In the genomic region with DNA sequence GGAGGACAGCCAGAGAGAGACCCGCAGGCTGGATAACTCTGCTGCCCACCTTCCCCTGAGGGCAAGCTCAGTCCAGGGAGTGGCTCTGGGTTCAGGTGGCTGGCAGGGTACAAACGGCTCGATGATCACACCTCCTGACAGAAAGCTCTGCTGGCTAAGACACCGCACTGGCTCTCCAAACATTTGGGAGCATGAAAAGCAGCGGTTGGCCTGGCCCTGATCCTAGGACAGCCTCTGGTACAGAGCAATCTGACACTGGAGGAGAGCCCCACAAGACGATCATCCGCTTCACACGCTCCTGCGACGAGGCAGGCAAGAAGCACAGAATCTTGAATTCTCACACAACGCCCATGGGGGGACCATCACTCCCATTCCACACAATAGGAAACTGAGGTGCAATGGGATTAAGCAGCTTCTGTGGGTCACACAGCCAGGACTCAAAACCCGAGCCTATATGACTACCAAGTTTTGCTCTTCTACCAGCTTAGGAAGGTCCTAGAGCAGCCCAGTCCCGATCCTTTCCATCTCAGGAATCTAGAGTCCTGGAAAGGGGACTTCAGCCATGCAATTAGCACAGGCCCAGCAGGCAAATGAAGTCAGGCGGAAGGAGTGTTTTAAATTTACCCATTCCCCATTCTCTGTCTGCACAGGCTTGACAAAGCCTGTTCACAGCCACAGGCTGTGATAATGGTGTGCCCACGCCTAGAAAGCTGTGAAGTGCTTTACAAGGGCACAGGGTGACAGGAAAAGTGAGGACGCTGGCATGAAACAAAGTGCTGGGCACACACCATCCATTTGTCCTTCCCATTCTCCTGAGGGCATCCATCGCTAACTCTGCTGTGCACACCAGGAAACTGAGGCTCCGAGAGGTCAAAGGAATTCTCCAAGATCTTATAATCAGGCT, we compare ENCODE assay signal across 15 cellular contexts.
DNase-seq lines count a peak whose midpoint lies in the region; ATAC-seq and TF ChIP-seq lines count a peak whose summit lies in the region.
"Had no signal": no experiment of that assay in that cellular context is flagged by ENCODE, and none has a peak within 500 bp of the region (broad histone marks: within the 10 kb centered on the region; RNA-seq: fewer than 3 reads in every experiment).

No MANE protein-coding gene starts in this region.

- no peak overlapping the region for H2BK5ac ChIP-seq in neuronal stem cell (ENCODE audit: low read length)

- H2AFZ ChIP-seq in neuronal stem cell (ENCODE audit: low read length): no peak overlapping the region

- no peak overlapping the region for H4K8ac ChIP-seq in neuronal stem cell (ENCODE audit: low read depth, low read length)

- H3K4me1 ChIP-seq in neuronal stem cell (ENCODE audit: control insufficient read depth in 2 of 2, insufficient read depth in 1 of 2, low read depth in 1 of 2, low read length in 2 of 2): peaks cover 11 to 22% of the 10 kb centered on the region in 2 donors

- H3K9ac ChIP-seq in neuronal stem cell (ENCODE audit: low read depth, low read length, poor library complexity): no peak overlapping the region

- no peak overlapping the region for H3K23ac ChIP-seq in neuronal stem cell (ENCODE audit: low read depth, low read length, poor library complexity)

- H3K4me2 ChIP-seq in neuronal stem cell (ENCODE audit: insufficient read depth, low read length, poor library complexity, severe bottlenecking): no peak overlapping the region

- peaks cover 72 to 79% of the 10 kb centered on the region in 2 donors for H3K4me1 Mint-ChIP-seq in natural killer cell
- peaks cover 45 to 68% of the 10 kb centered on the region in 2 donors for H3K4me1 Mint-ChIP-seq in natural killer cell treated with Interleukin-12 subunit alpha and Interleukin-12 subunit beta and Interleukin-15 and Interleukin-18, amount 100 ng/mL, for 72 hours (ENCODE audit: low read depth in 2 of 2)

- no peaks in the 10 kb centered on the region for H3K9me3 Mint-ChIP-seq in natural killer cell
- H3K9me3 Mint-ChIP-seq in natural killer cell treated with Interleukin-12 subunit alpha and Interleukin-12 subunit beta and Interleukin-15 and Interleukin-18, amount 100 ng/mL, for 72 hours: no peaks in the 10 kb centered on the region
- H3K9me3 Mint-ChIP-seq: stimulated activated naive CD8-positive, alpha-beta T cell treated with anti-CD3 and anti-CD28 coated beads, Interleukin-15, Interleukin-2, amounts not matched to agents 100 ng/mL and 50 ng/mL, for 24 hours had no signal

- peak overlapping the region; percentile 3 for H2AK5ac ChIP-seq in neuronal stem cell (ENCODE audit: low read depth, low read length)

- H3K27ac Mint-ChIP-seq in natural killer cell: peak overlapping the region; percentile 56 to 97
- H3K27ac Mint-ChIP-seq in natural killer cell treated with Interleukin-12 subunit alpha and Interleukin-12 subunit beta and Interleukin-15 and Interleukin-18, amount 100 ng/mL, for 72 hours: peak overlapping the region in 1 of 2 donors; percentile 56

- no peaks in the 10 kb centered on the region for H3K36me3 Mint-ChIP-seq in natural killer cell
- H3K36me3 Mint-ChIP-seq in natural killer cell treated with Interleukin-12 subunit alpha and Interleukin-12 subunit beta and Interleukin-15 and Interleukin-18, amount 100 ng/mL, for 72 hours: no peaks in the 10 kb centered on the region

- H2BK15ac ChIP-seq in neuronal stem cell (ENCODE audit: low read length): peak overlapping the region; percentile 19

- no peak for TF ChIP-seq CTCF in natural killer cell (IDR thresholded peaks at IDR 0.05)

- peaks cover 0 to 1% of the 10 kb centered on the region in 2 donors for H3K9me3 ChIP-seq in neuronal stem cell (replicated peaks in 1 of 2; ENCODE audit: control insufficient read depth in 2 of 2, insufficient read depth in 1 of 2, low read depth in 1 of 2, low read length in 2 of 2)
- H3K9me3 ChIP-seq: ascending aorta, mucosa of descending colon had no signal

- no peak overlapping the region for H2BK120ac ChIP-seq in neuronal stem cell (ENCODE audit: low read depth, low read length)

- H3K18ac ChIP-seq in neuronal stem cell (ENCODE audit: low read length): peak overlapping the region; percentile 40

- WGBS in neuronal stem cell (ENCODE audit: extremely low coverage in 2 of 2, insufficient read length in 2 of 2, insufficient replicate concordance in 1 of 2), 2 donors: no CpG with 5 or more reads among the region's 18 CpGs

- intact Hi-C loops in natural killer cell (cut with micrococcal nuclease) (loop anchor here (10.0 kb wide), 1 partner anchor 163 kb away; a partner anchor contains a TSS), Right ventricle myocardium superior (cut with DNase I) (no loop called here)

- no peak overlapping the region for H4K91ac ChIP-seq in neuronal stem cell (ENCODE audit: low read depth, low read length, poor library complexity)

- DNase-seq in natural killer cell (no peak), Right ventricle myocardium superior (peak; percentile 76), neuronal stem cell (ENCODE audit: low spot score) (peak; percentile 26), NCI-H1105 treated with DMSO at 0.1 percent for 48 hours (lab: John Stamatoyannopoulos, UW) (no peak), ureter (ENCODE audit: low spot score) (no peak)
- DNase-seq in natural killer cell treated with Interleukin-12 subunit alpha and Interleukin-12 subunit beta and Interleukin-15 and Interleukin-18, amount 100 ng/mL, for 72 hours (ENCODE audit: low spot score): no peak
- DNase-seq: activated CD4-positive, alpha-beta T cell treated with anti-CD3 and anti-CD28 coated beads, Interleukin-2, amount 50 U/mL, for 48 hours; GOT3; KG1; NCI-H2081 had no signal

- H3K79me1 ChIP-seq in neuronal stem cell (ENCODE audit: low read depth, low read length): no peaks in the 10 kb centered on the region

- ATAC-seq in natural killer cell: peak in 2 of 3 donors; percentile 27 to 50
- ATAC-seq in natural killer cell treated with Interleukin-12 subunit alpha and Interleukin-12 subunit beta and Interleukin-15 and Interleukin-18, amount 100 ng/mL, for 72 hours: no peak
- peak; percentile 79 for ATAC-seq in Right ventricle myocardium superior (ENCODE audit: poor library complexity)
- ATAC-seq in HG02623 (IDR thresholded peaks at IDR 0.05; ENCODE audit: unreplicated experiment): no peak
- no peak for ATAC-seq in GM21529 (IDR thresholded peaks at IDR 0.05; ENCODE audit: unreplicated experiment)
- ATAC-seq: mucosa of descending colon had no signal

- no peaks in the 10 kb centered on the region for H3K27me3 Mint-ChIP-seq in natural killer cell (ENCODE audit: low read depth in 2 of 2)
- H3K27me3 Mint-ChIP-seq in natural killer cell treated with Interleukin-12 subunit alpha and Interleukin-12 subunit beta and Interleukin-15 and Interleukin-18, amount 100 ng/mL, for 72 hours: no peaks in the 10 kb centered on the region
- H3K27me3 Mint-ChIP-seq: stimulated activated naive CD8-positive, alpha-beta T cell treated with anti-CD3 and anti-CD28 coated beads, Interleukin-15, Interleukin-2, amounts not matched to agents 100 ng/mL and 50 ng/mL, for 24 hours had no signal

- no peaks in the 10 kb centered on the region for H3K27me3 ChIP-seq in neuronal stem cell (ENCODE audit: control insufficient read depth in 3 of 3, insufficient read depth in 3 of 3, low read depth in 1 of 3, low read length in 3 of 3)
- H3K27me3 ChIP-seq: ascending aorta had no signal

- H3K4ac ChIP-seq in neuronal stem cell (ENCODE audit: low read length): no peak overlapping the region

- no peak overlapping the region for H2BK12ac ChIP-seq in neuronal stem cell (ENCODE audit: low read length)

- H3K14ac ChIP-seq in neuronal stem cell (ENCODE audit: low read length): no peak overlapping the region

- no peak overlapping the region for H3K27ac ChIP-seq in neuronal stem cell (replicated peaks; ENCODE audit: low read length)

- H3K36me3 ChIP-seq in neuronal stem cell (replicated peaks in 1 of 2; ENCODE audit: control insufficient read depth in 2 of 2, insufficient read depth in 2 of 2, low read length in 2 of 2): no peaks in the 10 kb centered on the region
- H3K36me3 ChIP-seq: ascending aorta had no signal

- H3K4me3 Mint-ChIP-seq in natural killer cell: peak overlapping the region; percentile 78
- no peak overlapping the region for H3K4me3 Mint-ChIP-seq in natural killer cell treated with Interleukin-12 subunit alpha and Interleukin-12 subunit beta and Interleukin-15 and Interleukin-18, amount 100 ng/mL, for 72 hours
- H3K4me3 Mint-ChIP-seq: stimulated activated naive CD8-positive, alpha-beta T cell treated with anti-CD3 and anti-CD28 coated beads, Interleukin-15, Interleukin-2, amounts not matched to agents 100 ng/mL and 50 ng/mL, for 24 hours had no signal

- no peak overlapping the region for H3K4me3 ChIP-seq in neuronal stem cell (ENCODE audit: low read length in 2 of 2)
- H3K4me3 ChIP-seq: ascending aorta, mucosa of descending colon had no signal

Comparison
In these comparisons a context has a peak if more than half of its experiments do, and no peak if none do; other contexts are left out.
1. ATAC-seq: peak in natural killer cell (2 of 3) and Right ventricle myocardium superior (single experiment); none in natural killer cell treated with Interleukin-12 subunit alpha and Interleukin-12 subunit beta and Interleukin-15 and Interleukin-18, amount 100 ng/mL, for 72 hours (0 of 2), HG02623 (single experiment) and GM21529 (single experiment).
2. DNase-seq: peak in Right ventricle myocardium superior (single experiment) and neuronal stem cell (single experiment); none in natural killer cell (single experiment), natural killer cell treated with Interleukin-12 subunit alpha and Interleukin-12 subunit beta and Interleukin-15 and Interleukin-18, amount 100 ng/mL, for 72 hours (single experiment), NCI-H1105 treated with DMSO at 0.1 percent for 48 hours (single experiment) and ureter (single experiment).